ENCODE assay signal across 37 cellular contexts in the genomic region with DNA sequence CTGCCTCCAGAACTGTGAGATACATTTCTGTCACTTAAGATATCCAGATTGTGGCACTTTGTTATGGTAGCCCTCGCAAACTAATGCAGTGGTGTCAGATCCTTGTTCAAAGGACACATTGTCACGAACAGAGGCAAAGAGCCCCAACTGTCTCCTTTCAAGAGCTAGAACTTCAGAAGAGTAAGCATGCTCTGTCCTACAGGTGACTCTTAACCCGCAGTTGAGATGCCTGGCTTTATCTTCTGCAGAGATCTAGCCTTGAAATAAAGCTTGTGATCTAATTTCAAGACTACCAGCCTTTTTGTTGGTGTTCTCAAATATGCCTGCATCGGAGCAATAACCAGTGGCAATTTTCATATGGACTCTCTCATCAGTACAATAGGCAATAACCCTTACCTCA.
"Had no signal": no experiment of that assay in that cellular context is flagged by ENCODE, and none has a peak within 500 bp of the region (broad histone marks: within the 10 kb centered on the region; RNA-seq: fewer than 3 reads in every experiment).

No MANE protein-coding gene starts in this region.

- H3K4me3 Mint-ChIP-seq: activated B cell treated with CpG ODN at 0.5 μM for 24 hours; activated CD4-positive, alpha-beta memory T cell treated with anti-CD3 and anti-CD28 coated beads for 36 hours; activated CD4-positive, alpha-beta T cell treated with anti-CD3 and anti-CD28 coated beads, Interleukin-2, amount 10 ng/mL, durations not matched to agents 24 days and 14 days; activated CD8-positive, alpha-beta T cell treated with anti-CD3 and anti-CD28 coated beads for 36 hours; activated naive CD4-positive, alpha-beta T cell treated with anti-CD3 and anti-CD28 coated beads for 36 hours; activated naive CD8-positive, alpha-beta T cell treated with anti-CD3 and anti-CD28 coated beads for 36 hours; activated T-helper 1 cell treated with anti-CD3 and anti-CD28 coated beads, Interleukin-12 subunit alpha, Interleukin-12 subunit beta, Interleukin-2, Interleukin-4 antibody, amounts not matched to agents 30 ng/mL and 10 ng/mL and 1 ng/mL, durations not matched to agents 14 hours and 24 hours and 36 hours; activated T-helper 17 cell treated with anti-CD3 and anti-CD28 coated beads, Interleukin-2, amount 50 U/mL, for 72 hours; central memory CD8-positive, alpha-beta T cell; T-helper 1 cell treated with Interleukin-12 subunit alpha and Interleukin-12 subunit beta and Interleukin-4 antibody, amounts not matched to agents 30 μg/mL and 1 μg/mL, for 36 hours; T-helper 2 cell treated with Interferon-gamma antibody and Interleukin-4, amounts not matched to agents 5 μg/mL and 100 μg/mL, for 36 hours had no signal

- H3K27me3 Mint-ChIP-seq: activated B cell treated with CpG ODN at 0.5 μM for 24 hours; activated CD4-positive, alpha-beta memory T cell treated with anti-CD3 and anti-CD28 coated beads for 36 hours; activated CD4-positive, alpha-beta T cell treated with anti-CD3 and anti-CD28 coated beads, Interleukin-2, amount 10 ng/mL, durations not matched to agents 24 days and 14 days; activated CD8-positive, alpha-beta T cell treated with anti-CD3 and anti-CD28 coated beads for 36 hours; activated naive CD8-positive, alpha-beta T cell treated with anti-CD3 and anti-CD28 coated beads for 36 hours; activated T-helper 17 cell treated with anti-CD3 and anti-CD28 coated beads, Interleukin-2, amount 50 U/mL, for 72 hours; central memory CD8-positive, alpha-beta T cell had no signal

- DNase-seq: activated B cell treated with CpG ODN at 0.5 μM for 24 hours; activated CD4-positive, alpha-beta memory T cell treated with anti-CD3 and anti-CD28 coated beads for 36 hours; activated CD4-positive, alpha-beta T cell treated with anti-CD3 and anti-CD28 coated beads for 4 hours; activated CD4-positive, alpha-beta T cell treated with anti-CD3 and anti-CD28 coated beads, Interleukin-2, amount 10 ng/mL, durations not matched to agents 24 days and 14 days; activated CD4-positive, alpha-beta T cell treated with anti-CD3 and anti-CD28 coated beads, Interleukin-2, amount 50 U/mL, for 1 hour; activated CD4-positive, alpha-beta T cell treated with anti-CD3 and anti-CD28 coated beads, Interleukin-2, amount 50 U/mL, for 4 hours; activated CD4-positive, CD25-positive, alpha-beta regulatory T cell treated with anti-CD3 and anti-CD28 coated beads, Interleukin-2, amount 50 U/mL, for 72 hours; activated CD8-positive, alpha-beta memory T cell treated with anti-CD3 and anti-CD28 coated beads, Interleukin-2, amount 50 U/mL, for 4 hours; activated CD8-positive, alpha-beta T cell treated with anti-CD3 and anti-CD28 coated beads for 36 hours; activated gamma-delta T cell treated with Interleukin-2 at 50 U/mL for 16 hours; activated naive CD4-positive, alpha-beta T cell; activated naive CD4-positive, alpha-beta T cell treated with anti-CD3 and anti-CD28 coated beads for 36 hours; activated naive CD4-positive, alpha-beta T cell treated with anti-CD3 and anti-CD28 coated beads, Interleukin-2, amount 50 U/mL, for 16 hours; activated naive CD8-positive, alpha-beta T cell treated with anti-CD3 and anti-CD28 coated beads for 36 hours; activated T-cell treated with anti-CD3 and anti-CD28 coated beads for 4 hours; activated T-cell treated with anti-CD3 and anti-CD28 coated beads, Interleukin-2, amount 50 U/mL, for 1 hour; activated T-cell treated with anti-CD3 and anti-CD28 coated beads, Interleukin-2, amount 50 U/mL, for 48 hours; amniotic stem cell; aorta; body of pancreas; brain microvascular endothelial cell; caudate nucleus; cerebellar nuclear complex; T-helper 1 cell; T-helper 9 cell had no signal

- H3K9me3 Mint-ChIP-seq: activated B cell treated with CpG ODN at 0.5 μM for 24 hours; activated CD4-positive, alpha-beta memory T cell treated with anti-CD3 and anti-CD28 coated beads for 36 hours; activated CD4-positive, alpha-beta T cell treated with anti-CD3 and anti-CD28 coated beads, Interleukin-2, amount 10 ng/mL, durations not matched to agents 24 days and 14 days; activated CD8-positive, alpha-beta T cell treated with anti-CD3 and anti-CD28 coated beads for 36 hours; activated naive CD4-positive, alpha-beta T cell treated with anti-CD3 and anti-CD28 coated beads for 36 hours; activated naive CD4-positive, alpha-beta T cell treated with anti-CD3 and anti-CD28 coated beads, Interleukin-2, amount 50 U/mL, for 72 hours; activated naive CD8-positive, alpha-beta T cell treated with anti-CD3 and anti-CD28 coated beads for 36 hours; activated T-helper 1 cell treated with anti-CD3 and anti-CD28 coated beads, Interleukin-12 subunit alpha, Interleukin-12 subunit beta, Interleukin-2, Interleukin-4 antibody, amounts not matched to agents 30 ng/mL and 10 ng/mL and 1 ng/mL, durations not matched to agents 14 hours and 24 hours and 36 hours; activated T-helper 17 cell treated with anti-CD3 and anti-CD28 coated beads, Interleukin-2, amount 50 U/mL, for 72 hours; central memory CD8-positive, alpha-beta T cell; T-helper 1 cell treated with Interleukin-12 subunit alpha and Interleukin-12 subunit beta and Interleukin-4 antibody, amounts not matched to agents 30 μg/mL and 1 μg/mL, for 36 hours; T-helper 2 cell treated with Interferon-gamma antibody and Interleukin-4, amounts not matched to agents 5 μg/mL and 100 μg/mL, for 36 hours had no signal

- H3K9me3 ChIP-seq: adrenal gland, body of pancreas, breast epithelium had no signal

- H3K4me3 ChIP-seq: adrenal gland, body of pancreas, breast epithelium, cardiac muscle cell had no signal

- H3K27me3 ChIP-seq: adrenal gland, body of pancreas, brain microvascular endothelial cell, breast epithelium, cardiac muscle cell had no signal

- H3K4me1 ChIP-seq: body of pancreas, breast epithelium had no signal

- H3K4me1 Mint-ChIP-seq: activated CD4-positive, alpha-beta T cell treated with anti-CD3 and anti-CD28 coated beads, Interleukin-2, amount 10 ng/mL, durations not matched to agents 24 days and 14 days; activated naive CD8-positive, alpha-beta T cell treated with anti-CD3 and anti-CD28 coated beads for 36 hours had no signal

- H3K27ac ChIP-seq: adrenal gland, body of pancreas, brain microvascular endothelial cell, breast epithelium, cardiac muscle cell, VCaP had no signal

- H3K36me3 Mint-ChIP-seq: activated CD4-positive, alpha-beta memory T cell treated with anti-CD3 and anti-CD28 coated beads for 36 hours; activated naive CD4-positive, alpha-beta T cell treated with anti-CD3 and anti-CD28 coated beads, Interleukin-2, amount 50 U/mL, for 72 hours; activated naive CD8-positive, alpha-beta T cell treated with anti-CD3 and anti-CD28 coated beads for 36 hours had no signal

- FAIRE-seq: astrocyte, TTC549 had no signal

- H3K36me3 ChIP-seq: brain microvascular endothelial cell, breast epithelium, cardiac muscle cell had no signal

- H3K27ac Mint-ChIP-seq: activated B cell treated with CpG ODN at 0.5 μM for 24 hours; activated CD4-positive, alpha-beta memory T cell treated with anti-CD3 and anti-CD28 coated beads for 36 hours; activated CD4-positive, alpha-beta T cell treated with anti-CD3 and anti-CD28 coated beads, Interleukin-2, amount 10 ng/mL, durations not matched to agents 24 days and 14 days; activated CD8-positive, alpha-beta T cell treated with anti-CD3 and anti-CD28 coated beads for 36 hours; activated naive CD4-positive, alpha-beta T cell treated with anti-CD3 and anti-CD28 coated beads for 36 hours; activated naive CD4-positive, alpha-beta T cell treated with anti-CD3 and anti-CD28 coated beads, Interleukin-2, amount 50 U/mL, for 72 hours; activated naive CD8-positive, alpha-beta T cell treated with anti-CD3 and anti-CD28 coated beads for 36 hours; activated T-helper 1 cell treated with anti-CD3 and anti-CD28 coated beads, Interleukin-12 subunit alpha, Interleukin-12 subunit beta, Interleukin-2, Interleukin-4 antibody, amounts not matched to agents 30 ng/mL and 10 ng/mL and 1 ng/mL, durations not matched to agents 14 hours and 24 hours and 36 hours; activated T-helper 17 cell treated with anti-CD3 and anti-CD28 coated beads, Interleukin-2, amount 50 U/mL, for 72 hours; T-helper 1 cell treated with Interleukin-12 subunit alpha and Interleukin-12 subunit beta and Interleukin-4 antibody, amounts not matched to agents 30 μg/mL and 1 μg/mL, for 36 hours; T-helper 2 cell treated with Interferon-gamma antibody and Interleukin-4, amounts not matched to agents 5 μg/mL and 100 μg/mL, for 36 hours had no signal
